Comparison of ENCODE assay signal across 2 cellular contexts in the genomic region with DNA sequence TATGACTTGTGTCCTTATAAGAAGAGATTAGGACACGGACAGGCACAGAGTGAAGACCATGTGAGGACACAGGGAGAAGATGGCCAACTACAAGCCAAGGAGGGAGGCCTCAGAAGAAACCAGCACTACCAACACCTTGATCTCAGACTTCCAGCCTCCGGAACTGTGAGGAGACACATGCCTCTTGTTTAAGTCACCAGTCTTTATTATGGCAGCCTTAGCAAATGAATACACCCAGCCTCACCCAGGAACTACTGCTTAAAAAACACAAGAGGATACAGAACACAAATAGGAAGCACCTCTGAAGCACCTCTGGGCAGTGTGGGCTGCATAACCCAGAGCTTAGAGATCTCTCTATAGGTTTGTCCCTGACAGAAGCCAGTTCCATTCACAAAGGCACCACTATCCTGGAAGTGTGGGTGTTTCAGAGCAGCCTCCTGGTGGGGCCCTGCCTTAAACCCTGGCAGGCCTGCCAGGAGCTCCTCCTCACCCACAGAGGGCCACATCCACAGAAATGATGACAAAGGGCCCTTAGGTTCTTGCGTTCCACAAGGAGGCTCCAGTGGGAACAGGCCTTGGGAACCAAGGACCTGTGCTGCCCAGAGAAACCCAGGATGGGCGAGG.
TF ChIP-seq lines count a peak whose summit lies in the region.

No MANE protein-coding gene starts in this region.

TF ChIP-seq in SK-N-SH, 30 proteins besides CTCF, POLR2A, EP300 and RAD21 (continued from another document):
- TF ChIP-seq, protein P1, sequence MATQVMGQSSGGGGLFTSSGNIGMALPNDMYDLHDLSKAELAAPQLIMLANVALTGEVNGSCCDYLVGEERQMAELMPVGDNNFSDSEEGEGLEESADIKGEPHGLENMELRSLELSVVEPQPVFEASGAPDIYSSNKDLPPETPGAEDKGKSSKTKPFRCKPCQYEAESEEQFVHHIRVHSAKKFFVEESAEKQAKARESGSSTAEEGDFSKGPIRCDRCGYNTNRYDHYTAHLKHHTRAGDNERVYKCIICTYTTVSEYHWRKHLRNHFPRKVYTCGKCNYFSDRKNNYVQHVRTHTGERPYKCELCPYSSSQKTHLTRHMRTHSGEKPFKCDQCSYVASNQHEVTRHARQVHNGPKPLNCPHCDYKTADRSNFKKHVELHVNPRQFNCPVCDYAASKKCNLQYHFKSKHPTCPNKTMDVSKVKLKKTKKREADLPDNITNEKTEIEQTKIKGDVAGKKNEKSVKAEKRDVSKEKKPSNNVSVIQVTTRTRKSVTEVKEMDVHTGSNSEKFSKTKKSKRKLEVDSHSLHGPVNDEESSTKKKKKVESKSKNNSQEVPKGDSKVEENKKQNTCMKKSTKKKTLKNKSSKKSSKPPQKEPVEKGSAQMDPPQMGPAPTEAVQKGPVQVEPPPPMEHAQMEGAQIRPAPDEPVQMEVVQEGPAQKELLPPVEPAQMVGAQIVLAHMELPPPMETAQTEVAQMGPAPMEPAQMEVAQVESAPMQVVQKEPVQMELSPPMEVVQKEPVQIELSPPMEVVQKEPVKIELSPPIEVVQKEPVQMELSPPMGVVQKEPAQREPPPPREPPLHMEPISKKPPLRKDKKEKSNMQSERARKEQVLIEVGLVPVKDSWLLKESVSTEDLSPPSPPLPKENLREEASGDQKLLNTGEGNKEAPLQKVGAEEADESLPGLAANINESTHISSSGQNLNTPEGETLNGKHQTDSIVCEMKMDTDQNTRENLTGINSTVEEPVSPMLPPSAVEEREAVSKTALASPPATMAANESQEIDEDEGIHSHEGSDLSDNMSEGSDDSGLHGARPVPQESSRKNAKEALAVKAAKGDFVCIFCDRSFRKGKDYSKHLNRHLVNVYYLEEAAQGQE (IDR thresholded peaks at IDR 0.05; ENCODE audit: low read depth, low read length): no peak

TF ChIP-seq in SK-N-SH treated with all-trans-retinoic acid at 6 μM for 48 hours, 23 proteins besides CTCF, POLR2A, EP300 and RAD21 (continued from another document):
- TF ChIP-seq, protein P2, sequence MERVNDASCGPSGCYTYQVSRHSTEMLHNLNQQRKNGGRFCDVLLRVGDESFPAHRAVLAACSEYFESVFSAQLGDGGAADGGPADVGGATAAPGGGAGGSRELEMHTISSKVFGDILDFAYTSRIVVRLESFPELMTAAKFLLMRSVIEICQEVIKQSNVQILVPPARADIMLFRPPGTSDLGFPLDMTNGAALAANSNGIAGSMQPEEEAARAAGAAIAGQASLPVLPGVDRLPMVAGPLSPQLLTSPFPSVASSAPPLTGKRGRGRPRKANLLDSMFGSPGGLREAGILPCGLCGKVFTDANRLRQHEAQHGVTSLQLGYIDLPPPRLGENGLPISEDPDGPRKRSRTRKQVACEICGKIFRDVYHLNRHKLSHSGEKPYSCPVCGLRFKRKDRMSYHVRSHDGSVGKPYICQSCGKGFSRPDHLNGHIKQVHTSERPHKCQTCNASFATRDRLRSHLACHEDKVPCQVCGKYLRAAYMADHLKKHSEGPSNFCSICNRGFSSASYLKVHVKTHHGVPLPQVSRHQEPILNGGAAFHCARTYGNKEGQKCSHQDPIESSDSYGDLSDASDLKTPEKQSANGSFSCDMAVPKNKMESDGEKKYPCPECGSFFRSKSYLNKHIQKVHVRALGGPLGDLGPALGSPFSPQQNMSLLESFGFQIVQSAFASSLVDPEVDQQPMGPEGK (CRISPR knock-in tag; IDR thresholded peaks at IDR 0.05; ENCODE audit: borderline replicate concordance): no peak
- TF ChIP-seq CSDC2 (CRISPR knock-in tag; IDR thresholded peaks at IDR 0.05) (no peak), RARB (CRISPR knock-in tag; IDR thresholded peaks at IDR 0.05) (no peak), ZNF8 (CRISPR knock-in tag; IDR thresholded peaks at IDR 0.05) (no peak), PPARA (CRISPR knock-in tag; IDR thresholded peaks at IDR 0.05; ENCODE audit: borderline replicate concordance) (no peak), TOX (CRISPR knock-in tag; IDR thresholded peaks at IDR 0.05; ENCODE audit: borderline replicate concordance) (no peak), ESRRG (CRISPR knock-in tag; IDR thresholded peaks at IDR 0.05) (no peak)
- TF ChIP-seq, protein P3, sequence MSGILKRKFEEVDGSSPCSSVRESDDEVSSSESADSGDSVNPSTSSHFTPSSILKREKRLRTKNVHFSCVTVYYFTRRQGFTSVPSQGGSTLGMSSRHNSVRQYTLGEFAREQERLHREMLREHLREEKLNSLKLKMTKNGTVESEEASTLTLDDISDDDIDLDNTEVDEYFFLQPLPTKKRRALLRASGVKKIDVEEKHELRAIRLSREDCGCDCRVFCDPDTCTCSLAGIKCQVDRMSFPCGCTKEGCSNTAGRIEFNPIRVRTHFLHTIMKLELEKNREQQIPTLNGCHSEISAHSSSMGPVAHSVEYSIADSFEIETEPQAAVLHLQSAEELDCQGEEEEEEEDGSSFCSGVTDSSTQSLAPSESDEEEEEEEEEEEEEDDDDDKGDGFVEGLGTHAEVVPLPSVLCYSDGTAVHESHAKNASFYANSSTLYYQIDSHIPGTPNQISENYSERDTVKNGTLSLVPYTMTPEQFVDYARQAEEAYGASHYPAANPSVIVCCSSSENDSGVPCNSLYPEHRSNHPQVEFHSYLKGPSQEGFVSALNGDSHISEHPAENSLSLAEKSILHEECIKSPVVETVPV (CRISPR knock-in tag; IDR thresholded peaks at IDR 0.05): no peak
- TF ChIP-seq, protein P4, sequence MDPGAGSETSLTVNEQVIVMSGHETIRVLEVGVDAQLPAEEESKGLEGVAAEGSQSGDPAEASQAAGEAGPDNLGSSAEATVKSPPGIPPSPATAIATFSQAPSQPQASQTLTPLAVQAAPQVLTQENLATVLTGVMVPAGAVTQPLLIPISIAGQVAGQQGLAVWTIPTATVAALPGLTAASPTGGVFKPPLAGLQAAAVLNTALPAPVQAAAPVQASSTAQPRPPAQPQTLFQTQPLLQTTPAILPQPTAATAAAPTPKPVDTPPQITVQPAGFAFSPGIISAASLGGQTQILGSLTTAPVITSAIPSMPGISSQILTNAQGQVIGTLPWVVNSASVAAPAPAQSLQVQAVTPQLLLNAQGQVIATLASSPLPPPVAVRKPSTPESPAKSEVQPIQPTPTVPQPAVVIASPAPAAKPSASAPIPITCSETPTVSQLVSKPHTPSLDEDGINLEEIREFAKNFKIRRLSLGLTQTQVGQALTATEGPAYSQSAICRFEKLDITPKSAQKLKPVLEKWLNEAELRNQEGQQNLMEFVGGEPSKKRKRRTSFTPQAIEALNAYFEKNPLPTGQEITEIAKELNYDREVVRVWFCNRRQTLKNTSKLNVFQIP (CRISPR knock-in tag; IDR thresholded peaks at IDR 0.05; ENCODE audit: borderline replicate concordance, low read depth): no peak
